Comparison of ENCODE assay signal across 10 cellular contexts in genomic region chr16:1745900-1746692, GRCh38. TPM values are rescaled to one million over a fixed set of nuclear protein-coding genes. Genes with fewer than 3 reads are reported as not detected.
A peak's percentile ranks its signal among the peaks of the same experiment; 100 is the strongest.
DNase-seq lines count a peak whose midpoint lies in the region; TF ChIP-seq lines count a peak whose summit lies in the region.
"Had no signal": no experiment of that assay in that cellular context is flagged by ENCODE, and none has a peak within 500 bp of the region (broad histone marks: within the 10 kb centered on the region; RNA-seq: fewer than 3 reads in every experiment).

No MANE protein-coding gene starts in this region.

- peaks cover 7% of the 10 kb centered on the region for H3K36me3 Mint-ChIP-seq in glutamatergic neuron (ENCODE audit: unreplicated experiment)
- no peaks in the 10 kb centered on the region for H3K36me3 Mint-ChIP-seq in type B pancreatic cell

- H3K4me1 Mint-ChIP-seq in glutamatergic neuron (ENCODE audit: low read depth, unreplicated experiment) (no peaks in the 10 kb centered on the region), type B pancreatic cell (ENCODE audit: unreplicated experiment) (no peaks in the 10 kb centered on the region)

- no peak overlapping the region for H3K27ac Mint-ChIP-seq in glutamatergic neuron (ENCODE audit: unreplicated experiment)
- H3K27ac Mint-ChIP-seq in type B pancreatic cell: peak overlapping the region; percentile 41

- TF ChIP-seq CTCF in glutamatergic neuron (IDR thresholded peaks at IDR 0.05; ENCODE audit: partially characterized antibody, unreplicated experiment): no peak
- no peak for TF ChIP-seq CTCF in type B pancreatic cell (conservative IDR thresholded peaks at IDR 0.05)

- H3K9me3 Mint-ChIP-seq in glutamatergic neuron (ENCODE audit: unreplicated experiment) (peaks cover 9% of the 10 kb centered on the region), type B pancreatic cell (no peaks in the 10 kb centered on the region)
- H3K9me3 Mint-ChIP-seq: memory B cell had no signal

- H3K4me3 Mint-ChIP-seq in glutamatergic neuron (ENCODE audit: unreplicated experiment) (no peak overlapping the region), type B pancreatic cell (no peak overlapping the region)
- H3K4me3 Mint-ChIP-seq: memory B cell had no signal

- H3K27me3 Mint-ChIP-seq in glutamatergic neuron (ENCODE audit: unreplicated experiment) (peaks cover 6% of the 10 kb centered on the region), type B pancreatic cell (no peaks in the 10 kb centered on the region)
- H3K27me3 Mint-ChIP-seq: memory B cell had no signal

- DNase-seq in HT-29 (ENCODE audit: low spot score): peak; percentile 65
- peak; percentile 97 for DNase-seq in amniotic epithelial cell (ENCODE audit: low read depth)
- DNase-seq in glutamatergic neuron: peak; percentile 11
- no peak for DNase-seq in type B pancreatic cell (ENCODE audit: extremely low spot score, unreplicated experiment)
- DNase-seq in NCI-H2029 (lab: John Stamatoyannopoulos, UW): no peak
- no peak for DNase-seq in DMS79 (lab: John Stamatoyannopoulos, UW)
- no peak for DNase-seq in NCI-H2171 (lab: John Stamatoyannopoulos, UW)
- DNase-seq: anterior cingulate cortex, HCEC 1CT had no signal

RNA-seq across cellular contexts. Expression of gene NME3, which starts 25.2 kb away (rescaled TPM):
- total RNA-seq in HT-29 (2014; rRNA removed; shearing (Covaris generic)): 186 and 224 TPM in 2 replicates
- total RNA-seq in glutamatergic neuron (ENCODE audit: unreplicated experiment) (79.1 TPM), type B pancreatic cell (ENCODE audit: low replicate concordance) (54.0 and 55.9 TPM in 2 replicates)

RNA-seq across cellular contexts. Expression of gene EME2, which starts 26.5 kb away (rescaled TPM):
- 75.6 and 84.1 TPM in 2 replicates for total RNA-seq in HT-29 (2014; rRNA removed; shearing (Covaris generic))
- 68.7 TPM for total RNA-seq in glutamatergic neuron (ENCODE audit: unreplicated experiment)
- total RNA-seq in type B pancreatic cell (ENCODE audit: low replicate concordance): 26.9 and 35.9 TPM in 2 replicates

RNA-seq across cellular contexts. Expression of gene MRPS34, which starts 26.8 kb away (rescaled TPM):
- total RNA-seq in HT-29 (2014; rRNA removed; shearing (Covaris generic)): 355 and 493 TPM in 2 replicates
- total RNA-seq in glutamatergic neuron (ENCODE audit: unreplicated experiment) (75.1 TPM), type B pancreatic cell (ENCODE audit: low replicate concordance) (95.5 and 97.9 TPM in 2 replicates)

RNA-seq across cellular contexts. Expression of gene SPSB3, which starts 36.3 kb away (rescaled TPM):
- total RNA-seq in HT-29 (2014; rRNA removed; shearing (Covaris generic)): 96.9 and 102 TPM in 2 replicates
- total RNA-seq in glutamatergic neuron (ENCODE audit: unreplicated experiment) (80.4 TPM), type B pancreatic cell (ENCODE audit: low replicate concordance) (51.2 and 71.3 TPM in 2 replicates)

RNA-seq across cellular contexts. Expression of gene NUBP2, which starts 36.7 kb away (rescaled TPM):
- 215 and 217 TPM in 2 replicates for total RNA-seq in HT-29 (2014; rRNA removed; shearing (Covaris generic))
- total RNA-seq in glutamatergic neuron (ENCODE audit: unreplicated experiment) (66.1 TPM), type B pancreatic cell (ENCODE audit: low replicate concordance) (54.5 and 66.6 TPM in 2 replicates)

Comparison
In these comparisons a context has a peak if more than half of its experiments do, and no peak if none do; other contexts are left out.
1. DNase-seq: peak in HT-29 (single experiment), amniotic epithelial cell (single experiment) and glutamatergic neuron (single experiment); none in type B pancreatic cell (single experiment), NCI-H2029 (single experiment), DMS79 (single experiment) and NCI-H2171 (single experiment).